In genomic region chr15:28168405-28169121, GRCh38 we compare ENCODE assay signal across 8 cellular contexts.
DNase-seq lines count a peak whose midpoint lies in the region; ATAC-seq, FAIRE-seq and TF ChIP-seq lines count a peak whose summit lies in the region.
"Not testable (repeated sequence)": the region's sequence is repeated elsewhere in the genome, so short reads cannot be mapped to it uniquely, and the experiment has no call there.

No MANE protein-coding gene starts in this region.

- H3K27me3 ChIP-seq in endodermal cell (ENCODE audit: control insufficient read depth, insufficient read depth, low read length, poor library complexity, severe bottlenecking); thoracic aorta (replicated peaks; ENCODE audit: insufficient read depth): not testable (repeated sequence)

- not testable (repeated sequence) for H3K9me3 ChIP-seq in endodermal cell (ENCODE audit: control insufficient read depth, low read length); thoracic aorta

- H3K4me3 Mint-ChIP-seq in activated CD4-positive, alpha-beta T cell treated with anti-CD3 and anti-CD28 coated beads, Interleukin-2, amount 10 ng/mL, durations not matched to agents 24 days and 14 days; endodermal cell; nephron progenitor cell: not testable (repeated sequence)

- intact Hi-C loops in activated CD4-positive, alpha-beta T cell treated with anti-CD3 and anti-CD28 coated beads, Interleukin-2, amount 10 ng/mL, durations not matched to agents 24 days and 14 days (cut with micrococcal nuclease), result not testable (repeated sequence)

- not testable (repeated sequence) for H3K4me1 Mint-ChIP-seq in activated CD4-positive, alpha-beta T cell treated with anti-CD3 and anti-CD28 coated beads, Interleukin-2, amount 10 ng/mL, durations not matched to agents 24 days and 14 days; endodermal cell; nephron progenitor cell

- H3K27ac Mint-ChIP-seq in activated CD4-positive, alpha-beta T cell treated with anti-CD3 and anti-CD28 coated beads, Interleukin-2, amount 10 ng/mL, durations not matched to agents 24 days and 14 days, result peak overlapping the region; percentile 44
- H3K27ac Mint-ChIP-seq in endodermal cell (peak overlapping the region; percentile 60), nephron progenitor cell (peak overlapping the region; percentile 19)

- not testable (repeated sequence) for DNase-seq in H54 (ENCODE audit: insufficient read length, low spot score); endodermal cell; nephron progenitor cell; thoracic aorta (ENCODE audit: low spot score)
- peak; percentile 67 for DNase-seq in NCI-H1105 treated with DMSO at 0.1 percent for 48 hours (lab: John Stamatoyannopoulos, UW)
- peak; percentile 0 for DNase-seq in NCI-H2107 (lab: John Stamatoyannopoulos, UW)
- DNase-seq in NCI-H748 treated with DMSO at 0.1 percent for 48 hours (lab: John Stamatoyannopoulos, UW), result peak; percentile 76
- peak; percentile 40 for DNase-seq in activated CD4-positive, alpha-beta T cell treated with anti-CD3 and anti-CD28 coated beads, Interleukin-2, amount 10 ng/mL, durations not matched to agents 24 days and 14 days

- not testable (repeated sequence) for ATAC-seq in thoracic aorta (ENCODE audit: insufficient number of reproducible peaks, low FRiP score, low read depth)

- not testable (repeated sequence) for H3K9ac ChIP-seq in endodermal cell (ENCODE audit: extremely low read depth, low read length, poor library complexity, severe bottlenecking)

- H3K27ac ChIP-seq in endodermal cell (ENCODE audit: low read depth, low read length), result not testable (repeated sequence)
- peak overlapping the region; percentile 13 to 41 for H3K27ac ChIP-seq in thoracic aorta

- 89 to 91% methylated on average over 8 to 14 of the region's 16 CpGs for WGBS in endodermal cell (ENCODE audit: insufficient coverage in 1 of 2, insufficient read length in 1 of 2), 2 experiments

- not testable (repeated sequence) for H3K27me3 Mint-ChIP-seq in activated CD4-positive, alpha-beta T cell treated with anti-CD3 and anti-CD28 coated beads, Interleukin-2, amount 10 ng/mL, durations not matched to agents 24 days and 14 days; endodermal cell (ENCODE audit: insufficient read depth); nephron progenitor cell (ENCODE audit: low read depth, poor library complexity)

- H3K4me3 ChIP-seq in endodermal cell (ENCODE audit: low read length); thoracic aorta: not testable (repeated sequence)

- peak; percentile 50 for FAIRE-seq in H54 (lab: Jason Lieb, UNC)

- H3K36me3 ChIP-seq in endodermal cell (ENCODE audit: control insufficient read depth, insufficient read depth, low read length) (peaks cover 82% of the 10 kb centered on the region), thoracic aorta (peaks cover 15% of the 10 kb centered on the region)

- TF ChIP-seq CTCF in endodermal cell (conservative IDR thresholded peaks at IDR 0.05); nephron progenitor cell (IDR thresholded peaks at IDR 0.05); thoracic aorta (IDR thresholded peaks at IDR 0.05): not testable (repeated sequence)

- not testable (repeated sequence) for TF ChIP-seq POLR2A in H54 (IDR thresholded peaks at IDR 0.05; ENCODE audit: low read depth, low read length)

- H3K9me3 Mint-ChIP-seq in activated CD4-positive, alpha-beta T cell treated with anti-CD3 and anti-CD28 coated beads, Interleukin-2, amount 10 ng/mL, durations not matched to agents 24 days and 14 days; endodermal cell; nephron progenitor cell: not testable (repeated sequence)

- H3K36me3 Mint-ChIP-seq in activated CD4-positive, alpha-beta T cell treated with anti-CD3 and anti-CD28 coated beads, Interleukin-2, amount 10 ng/mL, durations not matched to agents 24 days and 14 days (ENCODE audit: low read depth), result peaks cover 37% of the 10 kb centered on the region
- H3K36me3 Mint-ChIP-seq in endodermal cell (ENCODE audit: low read depth) (peaks cover 84% of the 10 kb centered on the region), nephron progenitor cell (ENCODE audit: low read depth) (peaks cover 92% of the 10 kb centered on the region)

- H3K4me1 ChIP-seq in endodermal cell (ENCODE audit: control insufficient read depth, insufficient read depth, low read length); thoracic aorta (ENCODE audit: control insufficient read depth in 1 of 2, low read depth in 2 of 2): not testable (repeated sequence)
